Comparison of ENCODE assay signal across 17 cellular contexts in genomic region chr3:146044046-146044445, GRCh38.
"Had no signal": no experiment of that assay in that cellular context is flagged by ENCODE, and none has a peak within 500 bp of the region (broad histone marks: within the 10 kb centered on the region; RNA-seq: fewer than 3 reads in every experiment).

No MANE protein-coding gene starts in this region.

- DNase-seq: activated B cell treated with CpG ODN at 0.5 μM for 24 hours; activated CD4-positive, alpha-beta T cell treated with anti-CD3 and anti-CD28 coated beads, Interleukin-2, amount 10 ng/mL, durations not matched to agents 24 days and 14 days; activated CD8-positive, alpha-beta memory T cell treated with anti-CD3 and anti-CD28 coated beads, Interleukin-2, amount 50 U/mL, for 48 hours; activated gamma-delta T cell; activated T-cell treated with anti-CD3 and anti-CD28 coated beads, Interleukin-2, amount 50 U/mL, for 72 hours; amniotic stem cell; body of pancreas; effector memory CD8-positive, alpha-beta T cell; erythroblast; left cardiac atrium; lower lobe of right lung; naive B cell; ovary; stimulated activated CD4-positive, alpha-beta T cell treated with anti-CD3 and anti-CD28 coated beads, Interleukin-2, amount 100 ng/mL, for 48 hours; thyroid gland had no signal

- ATAC-seq: activated naive CD4-positive, alpha-beta T cell treated with anti-CD3 and anti-CD28 coated beads, Interleukin-2, amount 50 U/mL, for 72 hours; activated T-cell treated with anti-CD3 and anti-CD28 coated beads, Interleukin-2, amount 50 U/mL, for 72 hours; body of pancreas; effector memory CD8-positive, alpha-beta T cell; left cardiac atrium; lower lobe of right lung; stimulated activated memory B cell treated with anti-CD40 and anti-IgM and Interleukin-4, amounts not matched to agents 10 μg/mL and 1 μg/mL and 100 μg/mL, for 72 hours had no signal
